19 cellular contexts compared by ENCODE assay signal in genomic region chr20:36352843-36353553, GRCh38.
"Had no signal": no experiment of that assay in that cellular context is flagged by ENCODE, and none has a peak within 500 bp of the region (broad histone marks: within the 10 kb centered on the region; RNA-seq: fewer than 3 reads in every experiment).

No MANE protein-coding gene starts in this region.

- H3K9me3 ChIP-seq: left lung, mucosa of descending colon, right atrium auricular region, upper lobe of left lung had no signal

- ATAC-seq: left lung; mucosa of descending colon; naive thymus-derived CD4-positive, alpha-beta T cell had no signal

- H3K27me3 Mint-ChIP-seq: activated CD4-positive, alpha-beta T cell treated with anti-CD3 and anti-CD28 coated beads, Interleukin-2, amount 10 ng/mL, durations not matched to agents 7 days and 5 days had no signal

- H3K4me3 Mint-ChIP-seq: activated CD4-positive, alpha-beta T cell treated with anti-CD3 and anti-CD28 coated beads, Interleukin-2, amount 10 ng/mL, durations not matched to agents 7 days and 5 days; naive thymus-derived CD4-positive, alpha-beta T cell; T-helper 2 cell treated with Interferon-gamma antibody and Interleukin-4, amounts not matched to agents 5 μg/mL and 100 μg/mL, for 36 hours had no signal

- H3K36me3 ChIP-seq: left lung, right atrium auricular region, upper lobe of left lung had no signal

- DNase-seq: activated CD4-positive, alpha-beta T cell treated with anti-CD3 and anti-CD28 coated beads, Interleukin-2, amount 10 ng/mL, durations not matched to agents 7 days and 5 days; activated CD8-positive, alpha-beta memory T cell treated with anti-CD3 and anti-CD28 coated beads for 24 hours; activated naive CD4-positive, alpha-beta T cell; anterior cingulate cortex; effector CD8-positive, alpha-beta T cell; head of caudate nucleus; left lung; mammary epithelial cell; mucosa of descending colon; naive thymus-derived CD4-positive, alpha-beta T cell; stimulated activated CD4-positive, alpha-beta T cell treated with anti-CD3 and anti-CD28 coated beads, Interleukin-4, amount 100 ng/mL, for 24 hours; stimulated activated naive CD4-positive, alpha-beta T cell treated with Interleukin-2 at 50 U/mL for 16 hours; upper lobe of left lung had no signal

- H3K9me3 Mint-ChIP-seq: activated CD4-positive, alpha-beta T cell treated with anti-CD3 and anti-CD28 coated beads, Interleukin-2, amount 10 ng/mL, durations not matched to agents 7 days and 5 days; naive thymus-derived CD4-positive, alpha-beta T cell; T-helper 2 cell treated with Interferon-gamma antibody and Interleukin-4, amounts not matched to agents 5 μg/mL and 100 μg/mL, for 36 hours had no signal

- H3K27me3 ChIP-seq: right atrium auricular region, upper lobe of left lung had no signal

- H3K36me3 Mint-ChIP-seq: naive thymus-derived CD4-positive, alpha-beta T cell had no signal

- H3K4me1 ChIP-seq: left lung, right atrium auricular region, upper lobe of left lung had no signal

- H3K27ac Mint-ChIP-seq: activated CD4-positive, alpha-beta T cell treated with anti-CD3 and anti-CD28 coated beads, Interleukin-2, amount 10 ng/mL, durations not matched to agents 7 days and 5 days; naive thymus-derived CD4-positive, alpha-beta T cell; T-helper 2 cell treated with Interferon-gamma antibody and Interleukin-4, amounts not matched to agents 5 μg/mL and 100 μg/mL, for 36 hours had no signal

- H3K4me3 ChIP-seq: left lung, mucosa of descending colon, right atrium auricular region, skin epidermis, upper lobe of left lung had no signal

- H3K27ac ChIP-seq: epithelial cell of prostate, left lung, right atrium auricular region, skin epidermis, upper lobe of left lung had no signal

- H3K4me1 Mint-ChIP-seq: activated CD4-positive, alpha-beta T cell treated with anti-CD3 and anti-CD28 coated beads, Interleukin-2, amount 10 ng/mL, durations not matched to agents 7 days and 5 days had no signal

- FAIRE-seq: frontal cortex, keratinocyte had no signal
